9 cellular contexts compared by ENCODE assay signal in the genomic region with DNA sequence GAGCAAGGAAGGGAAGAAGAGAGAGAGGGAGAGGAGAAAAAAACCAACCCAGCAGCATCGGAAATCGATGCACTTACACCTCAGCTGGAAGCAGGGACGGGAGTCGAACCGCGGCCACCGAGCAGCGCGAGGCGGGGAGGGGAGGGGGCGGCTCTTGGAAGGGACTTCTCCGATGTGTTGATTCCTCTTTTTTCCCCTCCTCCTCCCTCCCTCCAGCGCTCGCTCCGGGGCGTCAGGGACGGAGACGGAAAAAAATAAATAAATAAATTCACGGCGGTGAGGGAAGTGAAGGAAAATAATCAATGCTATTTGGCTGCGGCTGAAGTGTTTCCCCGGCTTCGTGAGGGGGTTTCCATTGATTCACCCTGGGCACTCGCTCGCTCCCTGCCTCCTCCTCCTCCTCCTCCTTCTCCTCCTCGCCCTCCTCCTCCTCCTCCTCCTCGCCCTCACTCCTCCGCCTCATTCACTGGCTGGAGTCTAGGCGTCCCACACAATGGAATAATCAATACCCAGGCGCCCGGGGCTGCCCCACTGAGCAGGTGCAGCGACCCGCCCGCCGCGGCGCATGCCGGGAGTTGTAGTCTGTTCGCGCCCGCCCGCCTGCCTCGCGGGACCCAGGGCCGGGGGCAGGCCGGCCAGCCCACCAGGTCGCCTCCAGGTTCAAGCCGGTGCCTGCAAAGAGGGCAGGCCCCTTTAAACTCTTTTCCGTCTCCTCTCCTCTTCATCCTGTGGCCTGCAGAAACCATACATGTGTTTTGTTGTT. TPM values are rescaled to one million over a fixed set of nuclear protein-coding genes. Genes with fewer than 3 reads are reported as not detected.
DNase-seq lines count a peak whose midpoint lies in the region; ATAC-seq and TF ChIP-seq lines count a peak whose summit lies in the region.
"Had no signal": no experiment of that assay in that cellular context is flagged by ENCODE, and none has a peak within 500 bp of the region (broad histone marks: within the 10 kb centered on the region; RNA-seq: fewer than 3 reads in every experiment).

Gene ZFHX2 (minus strand): TSS at position 500 of the 763 bp plus-strand sequence. CDS start 16,440 bp downstream, outside the sequence.

- no peaks in the 10 kb centered on the region for H3K27me3 Mint-ChIP-seq in activated T-cell treated with anti-CD3 and anti-CD28 coated beads, Interleukin-2, amount 50 U/mL, for 24 hours
- no peaks in the 10 kb centered on the region for H3K27me3 Mint-ChIP-seq in natural killer cell (ENCODE audit: low read depth in 2 of 2)
- H3K27me3 Mint-ChIP-seq in stimulated activated memory B cell treated with anti-CD40 and anti-IgM and Interleukin-4, amounts not matched to agents 10 μg/mL and 1 μg/mL and 100 μg/mL, for 72 hours, result no peaks in the 10 kb centered on the region

- TF ChIP-seq CTCF in PC-3 (conservative IDR thresholded peaks at IDR 0.05; ENCODE audit: low read depth, low read length), result no peak
- TF ChIP-seq CTCF in fibroblast of mammary gland (conservative IDR thresholded peaks at IDR 0.05; ENCODE audit: control insufficient read depth, insufficient read depth, low read depth, low read length), result no peak
- TF ChIP-seq CTCF in natural killer cell (IDR thresholded peaks at IDR 0.05), result no peak

- H3K4me3 Mint-ChIP-seq in activated T-cell treated with anti-CD3 and anti-CD28 coated beads, Interleukin-2, amount 50 U/mL, for 24 hours, result no peak within 1 kb of the TSS
- no peak within 1 kb of the TSS for H3K4me3 Mint-ChIP-seq in natural killer cell
- H3K4me3 Mint-ChIP-seq in stimulated activated memory B cell treated with anti-CD40 and anti-IgM and Interleukin-4, amounts not matched to agents 10 μg/mL and 1 μg/mL and 100 μg/mL, for 72 hours, result no peak within 1 kb of the TSS

- ATAC-seq in GM21526 (IDR thresholded peaks at IDR 0.05; ENCODE audit: low FRiP score, unreplicated experiment) (peak; percentile 70), PC-3 (peak; percentile 79), natural killer cell (peak; percentile 56 to 62 (median 61))
- ATAC-seq in stimulated activated memory B cell treated with anti-CD40 and anti-IgM and Interleukin-4, amounts not matched to agents 10 μg/mL and 1 μg/mL and 100 μg/mL, for 72 hours, result peak; percentile 81

- no peaks in the 10 kb centered on the region for H3K9me3 Mint-ChIP-seq in activated T-cell treated with anti-CD3 and anti-CD28 coated beads, Interleukin-2, amount 50 U/mL, for 24 hours
- no peaks in the 10 kb centered on the region for H3K9me3 Mint-ChIP-seq in natural killer cell
- H3K9me3 Mint-ChIP-seq in stimulated activated memory B cell treated with anti-CD40 and anti-IgM and Interleukin-4, amounts not matched to agents 10 μg/mL and 1 μg/mL and 100 μg/mL, for 72 hours, result no peaks in the 10 kb centered on the region
- H3K9me3 Mint-ChIP-seq: brain had no signal

- H3K4me3 ChIP-seq in PC-3 (ENCODE audit: low read length), result peak within 1 kb of the TSS; percentile 97
- H3K4me3 ChIP-seq in fibroblast of mammary gland (ENCODE audit: control insufficient read depth, low read depth, low read length), result peak within 1 kb of the TSS; percentile 60

- POLR2A ChIA-PET in PC-3 (lab: Charles Lee; ENCODE audit: unreplicated experiment), result no interaction called here

- peak; percentile 41 for DNase-seq in COLO829 (ENCODE audit: low spot score)
- DNase-seq in KG1 (lab: John Stamatoyannopoulos, UW), result peak; percentile 6
- DNase-seq in PC-3, result peak; percentile 84
- DNase-seq in activated T-cell treated with anti-CD3 and anti-CD28 coated beads, Interleukin-2, amount 50 U/mL, for 24 hours, result peak; percentile 89
- DNase-seq in fibroblast of mammary gland (ENCODE audit: low read depth), result peak; percentile 37
- peak; percentile 54 for DNase-seq in natural killer cell

- peaks cover 9% of the 10 kb centered on the region for H3K4me1 ChIP-seq in PC-3 (ENCODE audit: insufficient read depth, low read length)

- peak within 1 kb of the TSS; percentile 95 for H3K4me2 ChIP-seq in PC-3 (ENCODE audit: low read length)

- H3K27ac ChIP-seq in PC-3 (ENCODE audit: low read length), result no peak within 1 kb of the TSS

- peak within 1 kb of the TSS; percentile 73 for H3K27ac Mint-ChIP-seq in activated T-cell treated with anti-CD3 and anti-CD28 coated beads, Interleukin-2, amount 50 U/mL, for 24 hours
- peak within 1 kb of the TSS in 1 of 2 donors; percentile 60 for H3K27ac Mint-ChIP-seq in natural killer cell
- no peak within 1 kb of the TSS for H3K27ac Mint-ChIP-seq in stimulated activated memory B cell treated with anti-CD40 and anti-IgM and Interleukin-4, amounts not matched to agents 10 μg/mL and 1 μg/mL and 100 μg/mL, for 72 hours

- peaks cover 6% of the 10 kb centered on the region for H3K36me3 Mint-ChIP-seq in activated T-cell treated with anti-CD3 and anti-CD28 coated beads, Interleukin-2, amount 50 U/mL, for 24 hours (ENCODE audit: low read depth)
- no peaks in the 10 kb centered on the region for H3K36me3 Mint-ChIP-seq in natural killer cell
- no peaks in the 10 kb centered on the region for H3K36me3 Mint-ChIP-seq in stimulated activated memory B cell treated with anti-CD40 and anti-IgM and Interleukin-4, amounts not matched to agents 10 μg/mL and 1 μg/mL and 100 μg/mL, for 72 hours
- H3K36me3 Mint-ChIP-seq: brain had no signal

- peaks cover 15% of the 10 kb centered on the region for H3K79me2 ChIP-seq in PC-3 (ENCODE audit: low read length)

- H3K27me3 ChIP-seq in PC-3 (ENCODE audit: low read length), result no peaks in the 10 kb centered on the region

- CTCF ChIA-PET in PC-3 (lab: Charles Lee), result no interaction called here

- no TSS peak for BruUV-seq in PC-3 (replicated peaks; lab: Mats Ljungman, UMichigan)

- no peaks in the 10 kb centered on the region for H3K9me3 ChIP-seq in PC-3 (ENCODE audit: low read length)

- peak within 1 kb of the TSS; percentile 68 for H3K9ac ChIP-seq in PC-3 (ENCODE audit: low read length)

- H2AFZ ChIP-seq in PC-3 (ENCODE audit: low read length), result peak within 1 kb of the TSS; percentile 95

- H3F3A ChIP-seq in PC-3 (ENCODE audit: low read length, unreplicated experiment), result no peaks in the 10 kb centered on the region

- H4K20me1 ChIP-seq in PC-3 (ENCODE audit: low read length), result no peaks in the 10 kb centered on the region

- intact Hi-C loops in PC-3 (cut with micrococcal nuclease), result loop anchor here (10.0 kb wide), 1 partner anchor 477 kb away; no protein-coding TSS in a partner anchor
- intact Hi-C loops in natural killer cell (cut with micrococcal nuclease), result loop anchor here (1.0 kb wide), 1 partner anchor 82 kb away; the partner anchor contains the start of gene NGDN

- no peaks in the 10 kb centered on the region for H3K9me2 ChIP-seq in PC-3 (replicated peaks; ENCODE audit: low read length)

- H3K36me3 ChIP-seq in PC-3 (ENCODE audit: low read depth, low read length), result no peaks in the 10 kb centered on the region

- H3K4me1 Mint-ChIP-seq in activated T-cell treated with anti-CD3 and anti-CD28 coated beads, Interleukin-2, amount 50 U/mL, for 24 hours (ENCODE audit: low read depth), result peaks cover 14% of the 10 kb centered on the region
- peaks cover 12 to 21% of the 10 kb centered on the region in 2 donors for H3K4me1 Mint-ChIP-seq in natural killer cell
- peaks cover 13% of the 10 kb centered on the region for H3K4me1 Mint-ChIP-seq in stimulated activated memory B cell treated with anti-CD40 and anti-IgM and Interleukin-4, amounts not matched to agents 10 μg/mL and 1 μg/mL and 100 μg/mL, for 72 hours

RNA-seq across cellular contexts. Expression of gene ZFHX2, which starts in this region (rescaled TPM):
- total RNA-seq in PC-3 (2014; rRNA removed), result 0.55 and 1.4 TPM in 2 replicates
- under 1 TPM; 0.07 to 0.72 (median 0.45) TPM for total RNA-seq in natural killer cell

Comparison
In these comparisons a context has a peak if more than half of its experiments do, and no peak if none do; other contexts are left out.
1. Peak in DNase-seq and ATAC-seq in natural killer cell; RNA of the gene not detected or under 1 TPM.
2. DNase-seq: peak in every context shown above with its lines; median percentile 89 in activated T-cell treated with anti-CD3 and anti-CD28 coated beads, Interleukin-2, amount 50 U/mL, for 24 hours; 84 in PC-3; 54 in natural killer cell; 41 in COLO829; 37 in fibroblast of mammary gland; 6 in KG1.